32 cellular contexts compared by ENCODE assay signal in the genomic region with DNA sequence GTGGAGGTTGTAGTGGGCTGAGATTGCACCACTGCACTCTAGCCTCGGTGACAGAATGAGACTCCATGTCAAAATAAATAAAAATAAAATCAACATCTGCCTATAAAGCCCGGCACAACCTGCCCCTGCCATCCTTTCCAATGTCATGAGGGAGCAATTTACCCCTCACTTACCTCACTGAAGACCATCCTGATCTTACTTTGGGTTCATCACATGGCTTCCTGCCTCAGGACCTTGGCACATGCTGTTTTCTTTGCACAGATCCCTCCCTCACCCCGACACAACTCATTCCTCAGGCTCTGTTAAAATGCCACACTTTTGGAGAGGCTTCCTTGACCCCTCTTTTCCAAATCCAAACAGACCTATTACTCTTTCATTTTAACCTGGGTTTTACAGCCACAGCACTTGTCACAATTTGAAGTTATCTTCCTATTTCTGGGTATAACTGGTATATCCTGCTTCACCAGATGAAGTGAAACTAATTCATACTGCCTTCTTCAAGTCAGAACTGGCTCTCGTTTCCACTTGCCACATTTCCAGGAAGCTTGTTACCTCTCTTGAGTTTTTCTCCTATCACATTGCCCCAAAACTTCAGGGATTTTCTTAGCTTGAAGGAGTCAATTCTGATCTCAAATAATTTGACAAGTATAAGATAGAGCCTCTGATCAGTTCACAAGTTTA.
DNase-seq lines count a peak whose midpoint lies in the region; ATAC-seq, FAIRE-seq and TF ChIP-seq lines count a peak whose summit lies in the region.
"Had no signal": no experiment of that assay in that cellular context is flagged by ENCODE, and none has a peak within 500 bp of the region (broad histone marks: within the 10 kb centered on the region; RNA-seq: fewer than 3 reads in every experiment).

No MANE protein-coding gene starts in this region.

- no peak overlapping the region for H3K9ac ChIP-seq in mammary epithelial cell (ENCODE audit: insufficient read depth, low read length)
- no peak overlapping the region for H3K9ac ChIP-seq in GM12878 (ENCODE audit: control insufficient read depth, insufficient read depth, low read length)

- CTCF ChIA-PET in mammary epithelial cell (lab: Charles Lee; ENCODE audit: low non-redundant PET) (no interaction called here), GM12878 (lab: Yijun Ruan, JAX) (interaction anchor here (0.6 to 1.9 kb wide), 8 partner anchors 9 to 228 kb away, joined by 3 to 9 read pairs (median 3); no protein-coding TSS in a partner anchor)

- no peak for FAIRE-seq in GM12878 (lab: Jason Lieb, UNC)
- FAIRE-seq: A204.1, GM18507, urothelium cell line had no signal

- TF ChIP-seq RAD21 in GM12878 (IDR thresholded peaks at IDR 0.05; ENCODE audit: insufficient read depth, low read depth, low read length), result no peak

- DNase-seq in mammary epithelial cell (peak; percentile 25), breast epithelium (ENCODE audit: low spot score in 2 of 2) (no peak), GM12878 (ENCODE audit: low read depth, low spot score) (no peak), islet precursor cell (peak; percentile 2), progenitor cell of endocrine pancreas (ENCODE audit: low spot score, unreplicated experiment) (no peak), ACHN (no peak)
- no peak for DNase-seq in activated naive CD8-positive, alpha-beta T cell treated with anti-CD3 and anti-CD28 coated beads for 36 hours
- DNase-seq: activated CD8-positive, alpha-beta T cell treated with anti-CD3 and anti-CD28 coated beads for 36 hours; activated naive CD4-positive, alpha-beta T cell treated with anti-CD3 and anti-CD28 coated beads for 36 hours; adrenal gland; body of pancreas; Calu3; cerebellar nuclear complex; dorsolateral prefrontal cortex; H9; left ventricle myocardium inferior; mesendoderm; NCI-H1105 treated with DMSO at 0.1 percent for 48 hours; NCI-H2029; NCI-H524 treated with DMSO at 0.1 percent for 48 hours; ovary; Right ventricle myocardium superior; stimulated activated CD4-positive, alpha-beta T cell treated with anti-CD3 and anti-CD28 coated beads, Interleukin-1b, Interleukin-23, amount 100 ng/mL, for 48 hours; stimulated activated naive CD8-positive, alpha-beta T cell treated with anti-CD3 and anti-CD28 coated beads, Interleukin-15, Interleukin-2, amounts not matched to agents 100 U/mL and 50 U/mL, for 24 hours; testis had no signal

- peaks cover 5% of the 10 kb centered on the region for H3K27me3 Mint-ChIP-seq in progenitor cell of endocrine pancreas
- H3K27me3 Mint-ChIP-seq in stimulated activated memory B cell treated with anti-CD40 and anti-IgM and Interleukin-4, amounts not matched to agents 10 μg/mL and 1 μg/mL and 100 μg/mL, for 72 hours, result no peaks in the 10 kb centered on the region
- no peaks in the 10 kb centered on the region for H3K27me3 Mint-ChIP-seq in activated naive CD8-positive, alpha-beta T cell treated with anti-CD3 and anti-CD28 coated beads for 36 hours
- H3K27me3 Mint-ChIP-seq: activated CD8-positive, alpha-beta T cell treated with anti-CD3 and anti-CD28 coated beads for 36 hours had no signal

- H3K4me1 Mint-ChIP-seq in progenitor cell of endocrine pancreas (ENCODE audit: low read depth), result no peaks in the 10 kb centered on the region
- H3K4me1 Mint-ChIP-seq in stimulated activated memory B cell treated with anti-CD40 and anti-IgM and Interleukin-4, amounts not matched to agents 10 μg/mL and 1 μg/mL and 100 μg/mL, for 72 hours, result no peaks in the 10 kb centered on the region
- H3K4me1 Mint-ChIP-seq in activated naive CD8-positive, alpha-beta T cell treated with anti-CD3 and anti-CD28 coated beads for 36 hours, result no peaks in the 10 kb centered on the region

- BruUV-seq in mammary epithelial cell (replicated peaks; lab: Mats Ljungman, UMichigan) (no TSS peak), GM12878 (replicated peaks; lab: Mats Ljungman, UMichigan) (no TSS peak)

- H3K9me3 ChIP-seq in mammary epithelial cell (replicated peaks; ENCODE audit: insufficient read depth, low read length) (no peaks in the 10 kb centered on the region), breast epithelium (no peaks in the 10 kb centered on the region), GM12878 (replicated peaks; ENCODE audit: control insufficient read depth, insufficient read depth, low read length) (no peaks in the 10 kb centered on the region)
- H3K9me3 ChIP-seq: adrenal gland, body of pancreas, left ventricle myocardium inferior, ovary, right atrium auricular region, testis had no signal

- H3K27ac ChIP-seq in mammary epithelial cell (ENCODE audit: insufficient read depth, low read depth, low read length) (no peak overlapping the region), breast epithelium (peak overlapping the region in 1 of 2 donors; percentile 7), GM12878 (ENCODE audit: control insufficient read depth, insufficient read depth) (no peak overlapping the region)
- H3K27ac ChIP-seq: adrenal gland, body of pancreas, dorsolateral prefrontal cortex, left ventricle myocardium inferior, ovary, right atrium auricular region, testis had no signal

- TF ChIP-seq POLR2A in breast epithelium (IDR thresholded peaks at IDR 0.05), result no peak
- no peak for TF ChIP-seq POLR2A in GM12878 (IDR thresholded peaks at IDR 0.05; ENCODE audit: low read depth, low read length)

- H3K4me2 ChIP-seq in mammary epithelial cell (ENCODE audit: insufficient read depth, low read depth, low read length) (no peak overlapping the region), GM12878 (ENCODE audit: control insufficient read depth, insufficient read depth) (no peak overlapping the region)

- TF ChIP-seq EP300 in GM12878 (IDR thresholded peaks at IDR 0.05; ENCODE audit: borderline replicate concordance in 1 of 2, control insufficient read depth in 1 of 2, low read depth in 2 of 2, low read length in 2 of 2), result no peak

- H3K4me3 ChIP-seq in mammary epithelial cell (replicated peaks in 1 of 3; ENCODE audit: insufficient read depth in 1 of 3, low read depth in 2 of 3, low read length in 3 of 3) (no peak overlapping the region), breast epithelium (no peak overlapping the region), GM12878 (no peak overlapping the region)
- H3K4me3 ChIP-seq: adrenal gland, body of pancreas, dorsolateral prefrontal cortex, left ventricle myocardium inferior, ovary, right atrium auricular region, testis had no signal

- RAD21 ChIA-PET in GM12878 (lab: Charles Lee; ENCODE audit: unreplicated experiment), result interaction anchor here (1.0 to 2.9 kb wide), 6 partner anchors 10 to 161 kb away, joined by 3 to 9 read pairs (median 4); no protein-coding TSS in a partner anchor

- intact Hi-C loops in mammary epithelial cell (cut with micrococcal nuclease), result no loop called here
- intact Hi-C loops in breast epithelium (cut with DNase I; ENCODE audit: low total_unique reads), result no loop called here
- intact Hi-C loops in GM12878 (cut with micrococcal nuclease; ENCODE audit: unreplicated experiment), result no loop called here

- dilution Hi-C loops in mammary epithelial cell (cut with HindIII; ENCODE audit: low sequenced_read_pairs), result no loop called here

- ATAC-seq in GM12878, result peak; percentile 75
- ATAC-seq in stimulated activated memory B cell treated with anti-CD40 and anti-IgM and Interleukin-4, amounts not matched to agents 10 μg/mL and 1 μg/mL and 100 μg/mL, for 72 hours, result no peak
- ATAC-seq: activated CD8-positive, alpha-beta T cell treated with anti-CD3 and anti-CD28 coated beads for 36 hours; body of pancreas; Panc1; stimulated activated naive CD8-positive, alpha-beta T cell treated with anti-CD3 and anti-CD28 coated beads, Interleukin-15, Interleukin-2, amounts not matched to agents 100 U/mL and 50 U/mL, for 24 hours had no signal

- H2AFZ ChIP-seq in mammary epithelial cell (ENCODE audit: low read depth, low read length) (no peak overlapping the region), GM12878 (ENCODE audit: control insufficient read depth, low read depth, low read length) (no peak overlapping the region)

- H3K27ac Mint-ChIP-seq in progenitor cell of endocrine pancreas, result no peak overlapping the region
- H3K27ac Mint-ChIP-seq in stimulated activated memory B cell treated with anti-CD40 and anti-IgM and Interleukin-4, amounts not matched to agents 10 μg/mL and 1 μg/mL and 100 μg/mL, for 72 hours, result no peak overlapping the region
- no peak overlapping the region for H3K27ac Mint-ChIP-seq in activated naive CD8-positive, alpha-beta T cell treated with anti-CD3 and anti-CD28 coated beads for 36 hours
- H3K27ac Mint-ChIP-seq: activated CD8-positive, alpha-beta T cell treated with anti-CD3 and anti-CD28 coated beads for 36 hours; activated naive CD4-positive, alpha-beta T cell treated with anti-CD3 and anti-CD28 coated beads for 36 hours had no signal

- H3K4me1 ChIP-seq in mammary epithelial cell (ENCODE audit: insufficient read depth, low read length) (peaks cover 4% of the 10 kb centered on the region), breast epithelium (no peaks in the 10 kb centered on the region), GM12878 (ENCODE audit: control insufficient read depth, insufficient read depth, low read length) (no peaks in the 10 kb centered on the region)
- H3K4me1 ChIP-seq: adrenal gland, body of pancreas, left ventricle myocardium inferior, right atrium auricular region, testis had no signal

- 81% methylated on average over 4 of the region's 4 CpGs for WGBS in mammary epithelial cell (ENCODE audit: low coverage, missing lambda C conversion rate)
- 14% methylated on average over 4 of the region's 4 CpGs for WGBS in GM12878 (ENCODE audit: insufficient coverage, insufficient replicate concordance, low lambda C conversion rate, missing lambda C conversion rate)

- H4K20me1 ChIP-seq in mammary epithelial cell (ENCODE audit: insufficient read depth, low read length) (no peaks in the 10 kb centered on the region), GM12878 (ENCODE audit: control insufficient read depth, insufficient read depth) (no peaks in the 10 kb centered on the region)

- H3K79me2 ChIP-seq in mammary epithelial cell (ENCODE audit: insufficient read depth, low read length), result no peaks in the 10 kb centered on the region
- no peaks in the 10 kb centered on the region for H3K79me2 ChIP-seq in GM12878 (ENCODE audit: control insufficient read depth, insufficient read depth, low read length)

- SMC1A ChIA-PET in GM12878 (lab: Charles Lee; ENCODE audit: uncharacterized antibody, unreplicated experiment), result interaction anchor here (0.9 to 1.2 kb wide), 3 partner anchors 10 to 110 kb away, joined by 3 to 6 read pairs (median 3); no protein-coding TSS in a partner anchor

- POLR2A ChIA-PET in GM12878 (lab: Charles Lee), result interaction anchor here (0.5 to 1.3 kb wide), 2 partner anchors 8 to 168 kb away, joined by 3 to 4 read pairs; no protein-coding TSS in a partner anchor

- H3K36me3 ChIP-seq in mammary epithelial cell (ENCODE audit: insufficient read depth, low read length) (no peaks in the 10 kb centered on the region), breast epithelium (no peaks in the 10 kb centered on the region), GM12878 (ENCODE audit: control insufficient read depth in 2 of 2, insufficient read depth in 2 of 2, low read length in 1 of 2) (no peaks in the 10 kb centered on the region)
- H3K36me3 ChIP-seq: adrenal gland, left ventricle myocardium inferior, ovary, right atrium auricular region had no signal

- no peak overlapping the region for H3K4me3 Mint-ChIP-seq in progenitor cell of endocrine pancreas (ENCODE audit: low read depth)
- no peak overlapping the region for H3K4me3 Mint-ChIP-seq in stimulated activated memory B cell treated with anti-CD40 and anti-IgM and Interleukin-4, amounts not matched to agents 10 μg/mL and 1 μg/mL and 100 μg/mL, for 72 hours
- no peak overlapping the region for H3K4me3 Mint-ChIP-seq in activated naive CD8-positive, alpha-beta T cell treated with anti-CD3 and anti-CD28 coated beads for 36 hours
- H3K4me3 Mint-ChIP-seq: activated CD8-positive, alpha-beta T cell treated with anti-CD3 and anti-CD28 coated beads for 36 hours; activated naive CD4-positive, alpha-beta T cell treated with anti-CD3 and anti-CD28 coated beads for 36 hours; H9; neural crest cell had no signal

- TF ChIP-seq CTCF in mammary epithelial cell (conservative IDR thresholded peaks at IDR 0.05 in 1 of 2, IDR thresholded peaks at IDR 0.05 in 1 of 2; ENCODE audit: extremely low read depth in 1 of 2, insufficient read depth in 1 of 2, low read depth in 1 of 2, low read length in 2 of 2), result no peak
- no peak for TF ChIP-seq CTCF in breast epithelium (IDR thresholded peaks at IDR 0.05)
- no peak for TF ChIP-seq CTCF in GM12878 (IDR thresholded peaks at IDR 0.05 in 2 of 3, conservative IDR thresholded peaks at IDR 0.05 in 1 of 3; ENCODE audit: control insufficient read depth in 2 of 3, extremely low read depth in 1 of 3, insufficient read depth in 1 of 3, low read depth in 3 of 3, low read length in 3 of 3)
- TF ChIP-seq CTCF in progenitor cell of endocrine pancreas (IDR thresholded peaks at IDR 0.05; ENCODE audit: unreplicated experiment), result no peak

- H3K36me3 Mint-ChIP-seq in progenitor cell of endocrine pancreas (ENCODE audit: insufficient read depth), result no peaks in the 10 kb centered on the region
- no peaks in the 10 kb centered on the region for H3K36me3 Mint-ChIP-seq in stimulated activated memory B cell treated with anti-CD40 and anti-IgM and Interleukin-4, amounts not matched to agents 10 μg/mL and 1 μg/mL and 100 μg/mL, for 72 hours
- H3K36me3 Mint-ChIP-seq in activated naive CD8-positive, alpha-beta T cell treated with anti-CD3 and anti-CD28 coated beads for 36 hours, result no peaks in the 10 kb centered on the region

- H3K27me3 ChIP-seq in mammary epithelial cell (ENCODE audit: insufficient read depth, low read length) (no peaks in the 10 kb centered on the region), breast epithelium (no peaks in the 10 kb centered on the region), GM12878 (replicated peaks in 1 of 2; ENCODE audit: control insufficient read depth in 2 of 2, insufficient read depth in 2 of 2, low read length in 1 of 2) (no peaks in the 10 kb centered on the region)
- H3K27me3 ChIP-seq: adrenal gland, body of pancreas, ovary, right atrium auricular region, testis had no signal

- in situ Hi-C loops in mammary epithelial cell (cut with MboI; ENCODE audit: low sequenced_read_pairs in 2 of 2) (no loop called here), GM12878 (cut with MboI) (no loop called here), ACHN (cut with HindIII; ENCODE audit: low pct_ligation_motif_present, low pct_unique_long_range_greater_than_20kb, low sequenced_read_pairs) (no loop called here)

- no peaks in the 10 kb centered on the region for H3K9me3 Mint-ChIP-seq in progenitor cell of endocrine pancreas (ENCODE audit: low read depth)
- H3K9me3 Mint-ChIP-seq in stimulated activated memory B cell treated with anti-CD40 and anti-IgM and Interleukin-4, amounts not matched to agents 10 μg/mL and 1 μg/mL and 100 μg/mL, for 72 hours, result peaks cover 5% of the 10 kb centered on the region
- no peaks in the 10 kb centered on the region for H3K9me3 Mint-ChIP-seq in activated naive CD8-positive, alpha-beta T cell treated with anti-CD3 and anti-CD28 coated beads for 36 hours
- H3K9me3 Mint-ChIP-seq: activated CD8-positive, alpha-beta T cell treated with anti-CD3 and anti-CD28 coated beads for 36 hours; activated naive CD4-positive, alpha-beta T cell treated with anti-CD3 and anti-CD28 coated beads for 36 hours; H9; neural crest cell had no signal

Comparison
In these comparisons a context has a peak if more than half of its experiments do, and no peak if none do; other contexts are left out.
1. DNase-seq: peak in mammary epithelial cell (single experiment) and islet precursor cell (single experiment); none in breast epithelium (0 of 2), GM12878 (single experiment), progenitor cell of endocrine pancreas (single experiment), ACHN (single experiment) and activated naive CD8-positive, alpha-beta T cell treated with anti-CD3 and anti-CD28 coated beads for 36 hours (single experiment).